8 cellular contexts compared by ENCODE assay signal in genomic region chr22:37544955-37545702, GRCh38.
A peak's percentile ranks its signal among the peaks of the same experiment; 100 is the strongest.
DNase-seq lines count a peak whose midpoint lies in the region; ATAC-seq and TF ChIP-seq lines count a peak whose summit lies in the region.

No MANE protein-coding gene starts in this region.

- H3K36me3 Mint-ChIP-seq in memory B cell: no peaks in the 10 kb centered on the region

- DNase-seq in COLO829 (ENCODE audit: low spot score) (peak; percentile 50), memory B cell (ENCODE audit: low spot score in 2 of 2) (peak in 1 of 2 donors; percentile 36)
- peak; percentile 29 for DNase-seq in activated CD4-positive, alpha-beta T cell treated with anti-CD3 and anti-CD28 coated beads for 1 hour
- peak; percentile 25 for DNase-seq in effector CD4-positive, alpha-beta T cell
- peak in 4 of 6 experiments; percentile 8 to 43 (median 18) for DNase-seq in stimulated activated naive CD4-positive, alpha-beta T cell (lab: John Stamatoyannopoulos, UW)

- H3K27me3 Mint-ChIP-seq in memory B cell: peaks cover 19% of the 10 kb centered on the region

- ATAC-seq in memory B cell (ENCODE audit: low read depth) (peak; percentile 54), GM21717 (IDR thresholded peaks at IDR 0.05; ENCODE audit: unreplicated experiment) (no peak), GM18873 (IDR thresholded peaks at IDR 0.05; ENCODE audit: low FRiP score, unreplicated experiment) (no peak)

- TF ChIP-seq RAD21 in Ishikawa (IDR thresholded peaks at IDR 0.05; ENCODE audit: low read depth): peak; percentile 93

- no peak for TF ChIP-seq EP300 in Ishikawa (IDR thresholded peaks at IDR 0.05; ENCODE audit: borderline replicate concordance)

- H3K9me3 Mint-ChIP-seq in memory B cell: no peaks in the 10 kb centered on the region

- H3K4me3 Mint-ChIP-seq in memory B cell: no peak overlapping the region

- no peak overlapping the region for H3K27ac Mint-ChIP-seq in memory B cell

- peaks cover 13% of the 10 kb centered on the region for H3K4me1 Mint-ChIP-seq in memory B cell

TF ChIP-seq in Ishikawa, 13 proteins besides CTCF, POLR2A, EP300 and RAD21:
- no peak for TF ChIP-seq USF1 (IDR thresholded peaks at IDR 0.05)
- no peak for TF ChIP-seq FOXM1 (IDR thresholded peaks at IDR 0.05; ENCODE audit: borderline replicate concordance, low read depth)
- TF ChIP-seq TAF1 (IDR thresholded peaks at IDR 0.05; ENCODE audit: low read depth): no peak
- TF ChIP-seq CEBPB (IDR thresholded peaks at IDR 0.05): no peak
- TF ChIP-seq CREB1 (IDR thresholded peaks at IDR 0.05; ENCODE audit: low read depth): no peak
- TF ChIP-seq TEAD4 (IDR thresholded peaks at IDR 0.05): no peak
- TF ChIP-seq TCF12 (IDR thresholded peaks at IDR 0.05; ENCODE audit: low read depth): no peak
- no peak for TF ChIP-seq ZBTB7A (IDR thresholded peaks at IDR 0.05; ENCODE audit: low read depth)
- TF ChIP-seq MAX (IDR thresholded peaks at IDR 0.05): no peak
- no peak for TF ChIP-seq EGR1 (IDR thresholded peaks at IDR 0.05)
- no peak for TF ChIP-seq YY1 (IDR thresholded peaks at IDR 0.05; ENCODE audit: low read depth)
- no peak for TF ChIP-seq REST (IDR thresholded peaks at IDR 0.05; ENCODE audit: low read depth)
- no peak for TF ChIP-seq NFIC (IDR thresholded peaks at IDR 0.05)
